23 cellular contexts compared by ENCODE assay signal in genomic region chr15:62287066-62287857, GRCh38.
DNase-seq lines count a peak whose midpoint lies in the region; ATAC-seq and TF ChIP-seq lines count a peak whose summit lies in the region.
"Had no signal": no experiment of that assay in that cellular context is flagged by ENCODE, and none has a peak within 500 bp of the region (broad histone marks: within the 10 kb centered on the region; RNA-seq: fewer than 3 reads in every experiment).

No MANE protein-coding gene starts in this region.

- H3K9me3 Mint-ChIP-seq in WTC11: peaks cover 15% of the 10 kb centered on the region
- H3K9me3 Mint-ChIP-seq in CD14-positive monocyte: peaks cover 0 to 17% (median 3%) of the 10 kb centered on the region in 7 donors
- no peaks in the 10 kb centered on the region for H3K9me3 Mint-ChIP-seq in activated CD4-positive, alpha-beta memory T cell treated with anti-CD3 and anti-CD28 coated beads for 36 hours
- H3K9me3 Mint-ChIP-seq: stimulated activated naive CD8-positive, alpha-beta T cell treated with anti-CD3 and anti-CD28 coated beads, Interleukin-15, Interleukin-2, amounts not matched to agents 100 ng/mL and 50 ng/mL, for 24 hours had no signal

- CTCF ChIA-PET in WTC11 (lab: Charles Lee): interaction anchor here (2.1 kb wide), 1 partner anchor 33 kb away, joined by 6 read pairs; no protein-coding TSS in a partner anchor
- CTCF ChIA-PET in activated CD4-positive, alpha-beta memory T cell treated with anti-CD3 and anti-CD28 coated beads for 36 hours (lab: Charles Lee): no interaction called here

- peaks cover 5 to 26% (median 10%) of the 10 kb centered on the region in 4 donors for H3K4me1 ChIP-seq in liver (ENCODE audit: control insufficient read depth in 4 of 4, insufficient read depth in 4 of 4, low read length in 3 of 4)
- H3K4me1 ChIP-seq: right atrium auricular region, thyroid gland had no signal

- POLR2A ChIA-PET in WTC11 (lab: Charles Lee): no interaction called here
- POLR2A ChIA-PET in activated CD4-positive, alpha-beta memory T cell treated with anti-CD3 and anti-CD28 coated beads for 36 hours (lab: Charles Lee): no interaction called here

- H3K36me3 ChIP-seq in liver (ENCODE audit: control insufficient read depth in 4 of 4, insufficient read depth in 3 of 4, low read depth in 1 of 4, low read length in 3 of 4): no peaks in the 10 kb centered on the region
- H3K36me3 ChIP-seq: right atrium auricular region, thyroid gland, WERI-Rb-1 had no signal

- WGBS in liver: 64% methylated on average over 4 of the region's 4 CpGs

- H3K36me3 Mint-ChIP-seq in WTC11: peaks cover 5% of the 10 kb centered on the region
- no peaks in the 10 kb centered on the region for H3K36me3 Mint-ChIP-seq in CD14-positive monocyte
- no peaks in the 10 kb centered on the region for H3K36me3 Mint-ChIP-seq in activated CD4-positive, alpha-beta memory T cell treated with anti-CD3 and anti-CD28 coated beads for 36 hours
- H3K36me3 Mint-ChIP-seq: naive thymus-derived CD4-positive, alpha-beta T cell had no signal

- H3K27me3 Mint-ChIP-seq in WTC11 (ENCODE audit: low read depth) (no peaks in the 10 kb centered on the region), CD14-positive monocyte (ENCODE audit: low read depth in 3 of 3) (peaks cover 4 to 19% (median 7%) of the 10 kb centered on the region in 3 donors)
- H3K27me3 Mint-ChIP-seq in activated CD4-positive, alpha-beta memory T cell treated with anti-CD3 and anti-CD28 coated beads for 36 hours: peaks cover 32% of the 10 kb centered on the region

- H3K4me3 Mint-ChIP-seq in WTC11 (no peak overlapping the region), CD14-positive monocyte (no peak overlapping the region)
- H3K4me3 Mint-ChIP-seq in activated CD4-positive, alpha-beta memory T cell treated with anti-CD3 and anti-CD28 coated beads for 36 hours: no peak overlapping the region
- H3K4me3 Mint-ChIP-seq: naive thymus-derived CD4-positive, alpha-beta T cell; stimulated activated naive CD8-positive, alpha-beta T cell treated with anti-CD3 and anti-CD28 coated beads, Interleukin-15, Interleukin-2, amounts not matched to agents 100 ng/mL and 50 ng/mL, for 24 hours had no signal

- H3K4me1 Mint-ChIP-seq in WTC11 (peaks cover 40% of the 10 kb centered on the region), CD14-positive monocyte (no peaks in the 10 kb centered on the region)
- H3K4me1 Mint-ChIP-seq in activated CD4-positive, alpha-beta memory T cell treated with anti-CD3 and anti-CD28 coated beads for 36 hours (ENCODE audit: low read depth): no peaks in the 10 kb centered on the region
- H3K4me1 Mint-ChIP-seq: naive thymus-derived CD4-positive, alpha-beta T cell had no signal

- no peaks in the 10 kb centered on the region for H3K27me3 ChIP-seq in liver (ENCODE audit: control insufficient read depth in 4 of 4, insufficient read depth in 4 of 4, low read length in 3 of 4)
- H3K27me3 ChIP-seq: right atrium auricular region, thyroid gland had no signal

- H3K4me3 ChIP-seq in liver (ENCODE audit: low read depth in 1 of 3, low read length in 3 of 3): no peak overlapping the region
- H3K4me3 ChIP-seq: right atrium auricular region, thyroid gland had no signal

- no peak for ATAC-seq in WTC11
- no peak for ATAC-seq in HG03378 (IDR thresholded peaks at IDR 0.05; ENCODE audit: unreplicated experiment)
- ATAC-seq: naive thymus-derived CD4-positive, alpha-beta T cell had no signal

- H3K9me3 ChIP-seq in liver (ENCODE audit: control insufficient read depth in 4 of 4, low read length in 3 of 4): no peaks in the 10 kb centered on the region
- H3K9me3 ChIP-seq: right atrium auricular region, SK-N-SH, thyroid gland had no signal

- peak overlapping the region in 1 of 2 donors; percentile 20 for H3K9ac ChIP-seq in liver (ENCODE audit: low read depth in 1 of 2, low read length in 2 of 2)
- H3K9ac ChIP-seq: KMS-11, SK-N-SH had no signal

- TF ChIP-seq RAD21 in liver (IDR thresholded peaks at IDR 0.05): no peak

- intact Hi-C loops in CD14-positive monocyte (cut with micrococcal nuclease): no loop called here
- intact Hi-C loops in activated CD4-positive, alpha-beta memory T cell treated with anti-CD3 and anti-CD28 coated beads for 36 hours (cut with micrococcal nuclease): no loop called here

- H3K27ac Mint-ChIP-seq in WTC11 (peak overlapping the region; percentile 40; the same call in 1 of the 2 replicates), CD14-positive monocyte (no peak overlapping the region)
- H3K27ac Mint-ChIP-seq in activated CD4-positive, alpha-beta memory T cell treated with anti-CD3 and anti-CD28 coated beads for 36 hours: no peak overlapping the region
- H3K27ac Mint-ChIP-seq: naive thymus-derived CD4-positive, alpha-beta T cell; stimulated activated naive CD8-positive, alpha-beta T cell treated with anti-CD3 and anti-CD28 coated beads, Interleukin-15, Interleukin-2, amounts not matched to agents 100 ng/mL and 50 ng/mL, for 24 hours had no signal

- peak overlapping the region; percentile 73 to 85 for H3K27ac ChIP-seq in liver (ENCODE audit: low read depth in 1 of 2, low read length in 2 of 2)
- H3K27ac ChIP-seq: KMS-11, right atrium auricular region, thyroid gland, WERI-Rb-1 had no signal

- no peak for TF ChIP-seq CTCF in WTC11 (IDR thresholded peaks at IDR 0.05)
- TF ChIP-seq CTCF in liver (IDR thresholded peaks at IDR 0.05; ENCODE audit: low read depth, low read length, missing input control): no peak
- no peak for TF ChIP-seq CTCF in CD14-positive monocyte (IDR thresholded peaks at IDR 0.05)

- DNase-seq in DMS53 (lab: John Stamatoyannopoulos, UW) (peak; percentile 42), HT1080 (ENCODE audit: low read depth) (peak; percentile 26), WTC11 (ENCODE audit: low spot score) (no peak), CD14-positive monocyte (ENCODE audit: low spot score) (no peak), D341Med (ENCODE audit: low spot score) (no peak)
- DNase-seq in activated CD4-positive, alpha-beta memory T cell treated with anti-CD3 and anti-CD28 coated beads for 36 hours: no peak
- DNase-seq: activated CD8-positive, alpha-beta memory T cell treated with anti-CD3 and anti-CD28 coated beads, Interleukin-2, amount 50 U/mL, for 4 hours; effector CD8-positive, alpha-beta T cell; glutamatergic neuron; H7; kidney glomerular epithelial cell; MV-4-11; naive thymus-derived CD4-positive, alpha-beta T cell; NCI-H2081 treated with DMSO at 0.1 percent for 48 hours; NCI-H446; SK-N-SH; thyroid gland; WERI-Rb-1 had no signal

TF ChIP-seq in WTC11, 78 proteins besides CTCF, POLR2A, EP300 and RAD21 (continues in another document):
- TF ChIP-seq ATF1 (CRISPR knock-in tag; IDR thresholded peaks at IDR 0.05) (no peak), SP1 (CRISPR knock-in tag; conservative IDR thresholded peaks at IDR 0.05) (no peak), ATF6 (CRISPR knock-in tag; IDR thresholded peaks at IDR 0.05) (no peak)

TF ChIP-seq in liver, 16 proteins besides CTCF, POLR2A, EP300 and RAD21:
- TF ChIP-seq REST (IDR thresholded peaks at IDR 0.05) (peak; percentile 52), MAX (IDR thresholded peaks at IDR 0.05) (no peak), YY1 (IDR thresholded peaks at IDR 0.05) (no peak), FOXA1 (IDR thresholded peaks at IDR 0.05) (peak; percentile 54), FOXA2 (IDR thresholded peaks at IDR 0.05) (peak; percentile 78), GABPA (IDR thresholded peaks at IDR 0.05 in 1 of 2, conservative IDR thresholded peaks at IDR 0.05 in 1 of 2) (no peak), NR2F2 (IDR thresholded peaks at IDR 0.05) (no peak), SP1 (IDR thresholded peaks at IDR 0.05) (peak; percentile 57)

Comparison
In these comparisons a context has a peak if more than half of its experiments do, and no peak if none do; other contexts are left out.
1. DNase-seq: peak in DMS53 (single experiment) and HT1080 (single experiment); none in WTC11 (single experiment), CD14-positive monocyte (single experiment), D341Med (single experiment) and activated CD4-positive, alpha-beta memory T cell treated with anti-CD3 and anti-CD28 coated beads for 36 hours (single experiment).